ENCODE assay signal across 8 cellular contexts in the genomic region with DNA sequence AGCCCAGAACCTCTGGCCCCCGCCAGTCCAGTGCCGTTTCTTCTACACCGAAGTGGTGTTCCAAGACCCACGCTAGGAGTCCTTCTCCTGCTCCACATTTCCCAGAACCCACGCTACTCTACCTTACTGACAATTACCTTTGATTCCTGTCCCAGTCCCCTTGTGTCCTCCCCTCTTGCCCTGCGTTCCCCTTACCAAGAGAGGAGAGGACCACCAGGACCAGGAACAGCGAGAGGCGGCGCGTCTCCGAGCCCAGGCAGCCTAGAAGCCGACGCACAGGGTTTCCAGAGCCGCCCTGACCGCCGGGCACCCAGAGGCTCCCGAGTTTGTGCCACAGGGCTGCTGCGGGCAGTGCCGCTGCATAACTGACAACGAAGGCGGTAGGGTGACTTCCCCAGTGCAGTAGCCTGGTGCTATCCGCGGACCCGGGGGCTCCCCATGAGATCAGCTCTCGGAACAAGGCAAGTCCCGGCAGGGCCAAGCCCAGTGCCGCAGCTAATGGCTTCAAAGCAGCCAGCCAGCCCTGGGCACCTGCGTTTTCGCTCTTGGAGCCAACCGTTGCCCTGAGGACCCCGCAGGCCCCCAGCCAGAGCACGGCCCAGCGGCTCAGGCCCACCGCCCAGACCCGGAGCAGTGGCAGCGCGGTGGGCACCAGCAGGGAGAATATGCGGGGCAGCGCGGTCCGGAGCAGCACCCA. TPM values are rescaled to one million over a fixed set of nuclear protein-coding genes. Genes with fewer than 3 reads are reported as not detected.
DNase-seq lines count a peak whose midpoint lies in the region; ATAC-seq lines count a peak whose summit lies in the region.

No MANE protein-coding gene starts in this region.

- H3K36me3 Mint-ChIP-seq in activated naive CD8-positive, alpha-beta T cell: peaks cover 60% of the 10 kb centered on the region

- peaks cover 2 to 14% of the 10 kb centered on the region in 2 donors for H3K4me1 ChIP-seq in neuronal stem cell (ENCODE audit: control insufficient read depth in 2 of 2, insufficient read depth in 1 of 2, low read depth in 1 of 2, low read length in 2 of 2)

- peak overlapping the region; percentile 89 for H3K9ac ChIP-seq in neuronal stem cell (ENCODE audit: low read depth, low read length, poor library complexity)

- no peaks in the 10 kb centered on the region for H3K79me1 ChIP-seq in neuronal stem cell (ENCODE audit: low read depth, low read length)

- no peaks in the 10 kb centered on the region for H3K36me3 ChIP-seq in neuronal stem cell (replicated peaks in 1 of 2; ENCODE audit: control insufficient read depth in 2 of 2, insufficient read depth in 2 of 2, low read length in 2 of 2)

- H2BK15ac ChIP-seq in neuronal stem cell (ENCODE audit: low read length): peak overlapping the region; percentile 84

- no peak overlapping the region for H3K14ac ChIP-seq in neuronal stem cell (ENCODE audit: low read length)

- H2BK12ac ChIP-seq in neuronal stem cell (ENCODE audit: low read length): peak overlapping the region; percentile 27

- H3K27ac Mint-ChIP-seq in activated naive CD8-positive, alpha-beta T cell: peak overlapping the region; percentile 98

- H3K4me2 ChIP-seq in neuronal stem cell (ENCODE audit: insufficient read depth, low read length, poor library complexity, severe bottlenecking): peak overlapping the region; percentile 99

- peak overlapping the region; percentile 99 for H2AFZ ChIP-seq in neuronal stem cell (ENCODE audit: low read length)

- H3K23ac ChIP-seq in neuronal stem cell (ENCODE audit: low read depth, low read length, poor library complexity): peak overlapping the region; percentile 36

- H3K27me3 ChIP-seq in neuronal stem cell (ENCODE audit: control insufficient read depth in 3 of 3, insufficient read depth in 3 of 3, low read depth in 1 of 3, low read length in 3 of 3): peaks cover 6 to 94% (median 42%) of the 10 kb centered on the region in 3 experiments

- H3K9me3 Mint-ChIP-seq in activated naive CD8-positive, alpha-beta T cell (ENCODE audit: low read depth): no peaks in the 10 kb centered on the region

- H4K8ac ChIP-seq in neuronal stem cell (ENCODE audit: low read depth, low read length): no peak overlapping the region

- no peaks in the 10 kb centered on the region for H3K27me3 Mint-ChIP-seq in activated naive CD8-positive, alpha-beta T cell

- ATAC-seq in HG02938 (IDR thresholded peaks at IDR 0.05; ENCODE audit: unreplicated experiment): peak; percentile 17

- peak overlapping the region; percentile 88 for H3K18ac ChIP-seq in neuronal stem cell (ENCODE audit: low read length)

- no peaks in the 10 kb centered on the region for H3K9me3 ChIP-seq in neuronal stem cell (replicated peaks in 1 of 2; ENCODE audit: control insufficient read depth in 2 of 2, insufficient read depth in 1 of 2, low read depth in 1 of 2, low read length in 2 of 2)

- H2AK5ac ChIP-seq in neuronal stem cell (ENCODE audit: low read depth, low read length): no peak overlapping the region

- peaks cover 68% of the 10 kb centered on the region for H3K4me1 Mint-ChIP-seq in activated naive CD8-positive, alpha-beta T cell (ENCODE audit: low read depth)

- H3K27ac ChIP-seq in neuronal stem cell (replicated peaks; ENCODE audit: low read length): no peak overlapping the region

- H2BK120ac ChIP-seq in neuronal stem cell (ENCODE audit: low read depth, low read length): no peak overlapping the region

- H3K4ac ChIP-seq in neuronal stem cell (ENCODE audit: low read length): no peak overlapping the region

- H3K4me3 Mint-ChIP-seq in activated naive CD8-positive, alpha-beta T cell: peak overlapping the region; percentile 96

- WGBS in neuronal stem cell (ENCODE audit: extremely low coverage in 2 of 2, insufficient read length in 2 of 2, insufficient replicate concordance in 1 of 2), 2 donors: no CpG with 5 or more reads among the region's 41 CpGs

- peak; percentile 58 for DNase-seq in NCI-H510A treated with DMSO at 0.1 percent for 48 hours (lab: John Stamatoyannopoulos, UW)
- no peak for DNase-seq in NCI-H510A (lab: John Stamatoyannopoulos, UW)
- DNase-seq in RKO (ENCODE audit: low spot score): peak; percentile 54
- peak; percentile 52 for DNase-seq in globus pallidus (ENCODE audit: low spot score)
- DNase-seq in neuronal stem cell (ENCODE audit: low spot score): no peak
- no peak for DNase-seq in MV-4-11 (lab: John Stamatoyannopoulos, UW)

- H2BK5ac ChIP-seq in neuronal stem cell (ENCODE audit: low read length): no peak overlapping the region

- peak overlapping the region; percentile 71 to 86 for H3K4me3 ChIP-seq in neuronal stem cell (ENCODE audit: low read length in 2 of 2)

- H4K91ac ChIP-seq in neuronal stem cell (ENCODE audit: low read depth, low read length, poor library complexity): peak overlapping the region; percentile 15

RNA-seq across cellular contexts. Expression of a gene that starts 0.5 kb away (rescaled TPM):
- polyA plus RNA-seq in neuronal stem cell (2013, experiment 1 of 2): 4.4 TPM
- 4.3 TPM for polyA plus RNA-seq in neuronal stem cell (2013, experiment 2 of 2)

RNA-seq across cellular contexts. Expression of a gene that starts 1.0 kb away (rescaled TPM):
- polyA plus RNA-seq in neuronal stem cell (2013, experiment 1 of 2): 0.15 TPM
- polyA plus RNA-seq in neuronal stem cell (2013, experiment 2 of 2): 0.29 TPM

RNA-seq across cellular contexts. Expression of a gene that starts 9.1 kb away (rescaled TPM):
- polyA plus RNA-seq in neuronal stem cell (2013, experiment 1 of 2): 2.1 TPM
- polyA plus RNA-seq in neuronal stem cell (2013, experiment 2 of 2): 2.5 TPM

RNA-seq across cellular contexts. Expression of a gene that starts 14.5 kb away (rescaled TPM):
- polyA plus RNA-seq in neuronal stem cell (2013, experiment 1 of 2): 1.8 TPM
- polyA plus RNA-seq in neuronal stem cell (2013, experiment 2 of 2): 2.4 TPM

RNA-seq across cellular contexts. Expression of a gene that starts 36.2 kb away (rescaled TPM):
- polyA plus RNA-seq in neuronal stem cell (2013, experiment 1 of 2): 0.04 TPM
- 0.07 TPM for polyA plus RNA-seq in neuronal stem cell (2013, experiment 2 of 2)

Comparison
In these comparisons a context has a peak if more than half of its experiments do, and no peak if none do; other contexts are left out.
1. DNase-seq: peak in NCI-H510A treated with DMSO at 0.1 percent for 48 hours (single experiment), RKO (single experiment) and globus pallidus (single experiment); none in NCI-H510A (single experiment), neuronal stem cell (single experiment) and MV-4-11 (single experiment).